10 cellular contexts compared by ENCODE assay signal in the genomic region with DNA sequence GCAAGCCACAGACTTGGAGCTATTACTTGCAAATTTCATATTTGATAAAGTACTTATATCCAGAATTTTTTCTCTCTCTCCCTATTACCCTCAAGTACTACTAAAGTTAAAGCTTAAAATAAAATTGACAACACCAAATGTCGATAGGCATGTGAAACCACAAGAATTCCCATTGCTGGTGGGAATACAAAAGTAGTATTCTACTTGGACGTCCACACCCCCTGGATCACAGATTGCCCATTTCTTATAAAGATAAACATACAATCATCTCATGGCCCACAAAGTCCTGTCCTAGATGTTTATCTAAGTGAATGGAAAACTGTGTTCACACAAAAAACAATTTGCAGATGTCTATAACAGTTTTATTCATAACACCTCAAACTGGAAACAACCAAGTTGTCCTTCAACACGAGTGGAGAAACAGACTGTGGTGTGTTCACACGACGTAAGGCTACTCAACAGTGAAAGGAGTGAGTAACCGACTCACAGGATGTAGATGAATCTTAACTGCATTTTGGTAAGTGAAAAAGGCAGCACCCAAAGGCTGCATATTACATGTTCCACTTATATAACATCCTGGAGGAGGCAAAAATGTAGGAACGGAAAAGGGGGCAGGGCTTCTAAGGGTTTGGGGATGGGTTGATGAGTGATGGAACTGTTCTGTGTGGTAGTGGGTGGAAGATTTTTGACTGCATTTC.
DNase-seq lines count a peak whose midpoint lies in the region; ATAC-seq and TF ChIP-seq lines count a peak whose summit lies in the region.
"Had no signal": no experiment of that assay in that cellular context is flagged by ENCODE, and none has a peak within 500 bp of the region (broad histone marks: within the 10 kb centered on the region; RNA-seq: fewer than 3 reads in every experiment).

No MANE protein-coding gene starts in this region.

- H3K4me1 ChIP-seq in fibroblast of lung (ENCODE audit: control insufficient read depth, extremely low read depth, insufficient read depth, low read length) (no peaks in the 10 kb centered on the region), suprapubic skin (no peaks in the 10 kb centered on the region)
- H3K4me1 ChIP-seq: adrenal gland had no signal

- H3K36me3 ChIP-seq in fibroblast of lung (ENCODE audit: control insufficient read depth, insufficient read depth, low read length) (no peaks in the 10 kb centered on the region), suprapubic skin (no peaks in the 10 kb centered on the region)
- H3K36me3 ChIP-seq: adrenal gland had no signal

- H3K36me3 Mint-ChIP-seq in natural killer cell (no peaks in the 10 kb centered on the region), endothelial cell (ENCODE audit: low read depth, unreplicated experiment) (no peaks in the 10 kb centered on the region)
- H3K36me3 Mint-ChIP-seq in natural killer cell treated with Interleukin-12 subunit alpha and Interleukin-12 subunit beta and Interleukin-15 and Interleukin-18, amount 100 ng/mL, for 72 hours = no peaks in the 10 kb centered on the region

- H3K27ac ChIP-seq in fibroblast of lung (ENCODE audit: insufficient read depth, low read length) (no peak overlapping the region), suprapubic skin (peak overlapping the region; percentile 20)
- H3K27ac ChIP-seq: adrenal gland, dorsolateral prefrontal cortex had no signal

- H3K9ac ChIP-seq in fibroblast of lung (ENCODE audit: insufficient read depth, low read length) = no peak overlapping the region

- H3K4me1 Mint-ChIP-seq in natural killer cell = peaks cover 12 to 13% of the 10 kb centered on the region in 2 donors
- peaks cover 7 to 9% of the 10 kb centered on the region in 2 donors for H3K4me1 Mint-ChIP-seq in natural killer cell treated with Interleukin-12 subunit alpha and Interleukin-12 subunit beta and Interleukin-15 and Interleukin-18, amount 100 ng/mL, for 72 hours (ENCODE audit: low read depth in 2 of 2)
- no peaks in the 10 kb centered on the region for H3K4me1 Mint-ChIP-seq in endothelial cell (ENCODE audit: unreplicated experiment)

- no peaks in the 10 kb centered on the region for H4K20me1 ChIP-seq in fibroblast of lung (ENCODE audit: control insufficient read depth, extremely low read depth, insufficient read depth, low read length)

- H3K27me3 Mint-ChIP-seq in natural killer cell (ENCODE audit: low read depth in 2 of 2) (peaks cover under 1 to 12% of the 10 kb centered on the region in 2 donors), endothelial cell (ENCODE audit: unreplicated experiment) (peaks cover 2% of the 10 kb centered on the region)
- peaks cover 2 to 18% of the 10 kb centered on the region in 2 donors for H3K27me3 Mint-ChIP-seq in natural killer cell treated with Interleukin-12 subunit alpha and Interleukin-12 subunit beta and Interleukin-15 and Interleukin-18, amount 100 ng/mL, for 72 hours

- H3K9me3 Mint-ChIP-seq in natural killer cell (no peaks in the 10 kb centered on the region), endothelial cell (ENCODE audit: unreplicated experiment) (no peaks in the 10 kb centered on the region)
- H3K9me3 Mint-ChIP-seq in natural killer cell treated with Interleukin-12 subunit alpha and Interleukin-12 subunit beta and Interleukin-15 and Interleukin-18, amount 100 ng/mL, for 72 hours = no peaks in the 10 kb centered on the region

- peak overlapping the region; percentile 6 to 81 for H3K27ac Mint-ChIP-seq in natural killer cell
- H3K27ac Mint-ChIP-seq in natural killer cell treated with Interleukin-12 subunit alpha and Interleukin-12 subunit beta and Interleukin-15 and Interleukin-18, amount 100 ng/mL, for 72 hours = peak overlapping the region in 1 of 2 donors; percentile 1
- no peak overlapping the region for H3K27ac Mint-ChIP-seq in endothelial cell (ENCODE audit: unreplicated experiment)

- DNase-seq in natural killer cell = no peak
- no peak for DNase-seq in natural killer cell treated with Interleukin-12 subunit alpha and Interleukin-12 subunit beta and Interleukin-15 and Interleukin-18, amount 100 ng/mL, for 72 hours (ENCODE audit: low spot score)
- DNase-seq in OCI-M1 (lab: John Stamatoyannopoulos, UW) = peak; percentile 28
- DNase-seq in fibroblast of lung (ENCODE audit: low read depth in 2 of 2) = peak in 1 of 2 donors; percentile 58
- DNase-seq in suprapubic skin (ENCODE audit: low spot score in 2 of 2) = no peak
- no peak for DNase-seq in endothelial cell (ENCODE audit: low spot score)
- DNase-seq in stimulated activated CD8-positive, alpha-beta memory T cell treated with anti-CD3 and anti-CD28 coated beads, Interleukin-4, amount 100 ng/mL, for 48 hours = no peak
- DNase-seq in NCI-H524 (lab: John Stamatoyannopoulos, UW) = no peak

- TF ChIP-seq EP300 in suprapubic skin (IDR thresholded peaks at IDR 0.05) = no peak

- H3K4me3 Mint-ChIP-seq in natural killer cell = no peak overlapping the region
- no peak overlapping the region for H3K4me3 Mint-ChIP-seq in natural killer cell treated with Interleukin-12 subunit alpha and Interleukin-12 subunit beta and Interleukin-15 and Interleukin-18, amount 100 ng/mL, for 72 hours
- no peak overlapping the region for H3K4me3 Mint-ChIP-seq in endothelial cell (ENCODE audit: unreplicated experiment)

- no peak for TF ChIP-seq POLR2A in suprapubic skin (IDR thresholded peaks at IDR 0.05)

- H3K9me3 ChIP-seq in fibroblast of lung (ENCODE audit: control insufficient read depth, insufficient read depth, low read depth, low read length) (no peaks in the 10 kb centered on the region), suprapubic skin (no peaks in the 10 kb centered on the region)
- H3K9me3 ChIP-seq: adrenal gland had no signal

- H3K27me3 ChIP-seq in fibroblast of lung (ENCODE audit: control insufficient read depth, insufficient read depth, low read length) (no peaks in the 10 kb centered on the region), suprapubic skin (no peaks in the 10 kb centered on the region)

- WGBS in suprapubic skin = 58% methylated on average over 7 of the region's 7 CpGs

- no peaks in the 10 kb centered on the region for H3K79me2 ChIP-seq in fibroblast of lung (ENCODE audit: control insufficient read depth, insufficient read depth, low read length)

- intact Hi-C loops in natural killer cell (cut with micrococcal nuclease) = loop anchor here (2.0 to 10.0 kb wide), 3 partner anchors 61 to 1569 kb away; no protein-coding TSS in a partner anchor

- TF ChIP-seq CTCF in natural killer cell (IDR thresholded peaks at IDR 0.05) = no peak
- TF ChIP-seq CTCF in fibroblast of lung (conservative IDR thresholded peaks at IDR 0.05 in 1 of 2, IDR thresholded peaks at IDR 0.05 in 1 of 2; ENCODE audit: low read depth in 1 of 2, low read length in 2 of 2) = no peak
- no peak for TF ChIP-seq CTCF in suprapubic skin (IDR thresholded peaks at IDR 0.05)
- TF ChIP-seq CTCF in endothelial cell (IDR thresholded peaks at IDR 0.05; ENCODE audit: unreplicated experiment) = no peak

- H3K4me2 ChIP-seq in fibroblast of lung (ENCODE audit: extremely low read depth, insufficient read depth, low read length) = peak overlapping the region; percentile 33

- H2AFZ ChIP-seq in fibroblast of lung (ENCODE audit: low read length) = peak overlapping the region; percentile 33

- ATAC-seq in natural killer cell = peak; percentile 39 to 79 (median 64)
- no peak for ATAC-seq in natural killer cell treated with Interleukin-12 subunit alpha and Interleukin-12 subunit beta and Interleukin-15 and Interleukin-18, amount 100 ng/mL, for 72 hours

- H3K4me3 ChIP-seq in fibroblast of lung (replicated peaks in 1 of 4; ENCODE audit: control extremely low read depth in 1 of 4, insufficient read depth in 1 of 4, low read depth in 3 of 4, low read length in 4 of 4) = no peak overlapping the region
- no peak overlapping the region for H3K4me3 ChIP-seq in suprapubic skin
- H3K4me3 ChIP-seq: adrenal gland, dorsolateral prefrontal cortex had no signal

Comparison
In these comparisons a context has a peak if more than half of its experiments do, and no peak if none do; other contexts are left out.
1. ATAC-seq: peak in natural killer cell (3 of 3); none in natural killer cell treated with Interleukin-12 subunit alpha and Interleukin-12 subunit beta and Interleukin-15 and Interleukin-18, amount 100 ng/mL, for 72 hours (0 of 2).